2 cellular contexts compared by ENCODE assay signal in genomic region chr12:15712160-15712559, GRCh38.
TF ChIP-seq lines count a peak whose summit lies in the region.

No MANE protein-coding gene starts in this region.

TF ChIP-seq in A549, 52 proteins besides CTCF, POLR2A, EP300 and RAD21:
- TF ChIP-seq MAX (IDR thresholded peaks at IDR 0.05) (no peak), RCOR1 (IDR thresholded peaks at IDR 0.05; ENCODE audit: low read depth, low read length) (no peak), JUNB (IDR thresholded peaks at IDR 0.05) (no peak), TFCP2L1 (CRISPR knock-in tag; IDR thresholded peaks at IDR 0.05) (no peak), EHMT2 (IDR thresholded peaks at IDR 0.05; ENCODE audit: low read depth) (no peak)
- TF ChIP-seq, protein P1, sequence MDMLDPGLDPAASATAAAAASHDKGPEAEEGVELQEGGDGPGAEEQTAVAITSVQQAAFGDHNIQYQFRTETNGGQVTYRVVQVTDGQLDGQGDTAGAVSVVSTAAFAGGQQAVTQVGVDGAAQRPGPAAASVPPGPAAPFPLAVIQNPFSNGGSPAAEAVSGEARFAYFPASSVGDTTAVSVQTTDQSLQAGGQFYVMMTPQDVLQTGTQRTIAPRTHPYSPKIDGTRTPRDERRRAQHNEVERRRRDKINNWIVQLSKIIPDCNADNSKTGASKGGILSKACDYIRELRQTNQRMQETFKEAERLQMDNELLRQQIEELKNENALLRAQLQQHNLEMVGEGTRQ (IDR thresholded peaks at IDR 0.05), result no peak
TF ChIP-seq in A549: peak in this region for 0.

TF ChIP-seq in HepG2, 621 proteins besides CTCF, POLR2A, EP300 and RAD21:
- no peak for TF ChIP-seq ZNF101 (CRISPR knock-in tag; IDR thresholded peaks at IDR 0.05; ENCODE audit: borderline replicate concordance, low read depth)
- TF ChIP-seq CENPBD1 (CRISPR knock-in tag; IDR thresholded peaks at IDR 0.05; ENCODE audit: borderline replicate concordance, low read depth), result no peak
- TF ChIP-seq ADNP (CRISPR knock-in tag; IDR thresholded peaks at IDR 0.05), result no peak
- TF ChIP-seq, protein P2, sequence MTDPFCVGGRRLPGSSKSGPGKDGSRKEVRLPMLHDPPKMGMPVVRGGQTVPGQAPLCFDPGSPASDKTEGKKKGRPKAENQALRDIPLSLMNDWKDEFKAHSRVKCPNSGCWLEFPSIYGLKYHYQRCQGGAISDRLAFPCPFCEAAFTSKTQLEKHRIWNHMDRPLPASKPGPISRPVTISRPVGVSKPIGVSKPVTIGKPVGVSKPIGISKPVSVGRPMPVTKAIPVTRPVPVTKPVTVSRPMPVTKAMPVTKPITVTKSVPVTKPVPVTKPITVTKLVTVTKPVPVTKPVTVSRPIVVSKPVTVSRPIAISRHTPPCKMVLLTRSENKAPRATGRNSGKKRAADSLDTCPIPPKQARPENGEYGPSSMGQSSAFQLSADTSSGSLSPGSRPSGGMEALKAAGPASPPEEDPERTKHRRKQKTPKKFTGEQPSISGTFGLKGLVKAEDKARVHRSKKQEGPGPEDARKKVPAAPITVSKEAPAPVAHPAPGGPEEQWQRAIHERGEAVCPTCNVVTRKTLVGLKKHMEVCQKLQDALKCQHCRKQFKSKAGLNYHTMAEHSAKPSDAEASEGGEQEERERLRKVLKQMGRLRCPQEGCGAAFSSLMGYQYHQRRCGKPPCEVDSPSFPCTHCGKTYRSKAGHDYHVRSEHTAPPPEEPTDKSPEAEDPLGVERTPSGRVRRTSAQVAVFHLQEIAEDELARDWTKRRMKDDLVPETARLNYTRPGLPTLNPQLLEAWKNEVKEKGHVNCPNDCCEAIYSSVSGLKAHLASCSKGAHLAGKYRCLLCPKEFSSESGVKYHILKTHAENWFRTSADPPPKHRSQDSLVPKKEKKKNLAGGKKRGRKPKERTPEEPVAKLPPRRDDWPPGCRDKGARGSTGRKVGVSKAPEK (CRISPR knock-in tag; IDR thresholded peaks at IDR 0.05; ENCODE audit: borderline replicate concordance), result no peak
- TF ChIP-seq JUND (CRISPR knock-in tag; IDR thresholded peaks at IDR 0.05), result no peak
